23 cellular contexts compared by ENCODE assay signal in the genomic region with DNA sequence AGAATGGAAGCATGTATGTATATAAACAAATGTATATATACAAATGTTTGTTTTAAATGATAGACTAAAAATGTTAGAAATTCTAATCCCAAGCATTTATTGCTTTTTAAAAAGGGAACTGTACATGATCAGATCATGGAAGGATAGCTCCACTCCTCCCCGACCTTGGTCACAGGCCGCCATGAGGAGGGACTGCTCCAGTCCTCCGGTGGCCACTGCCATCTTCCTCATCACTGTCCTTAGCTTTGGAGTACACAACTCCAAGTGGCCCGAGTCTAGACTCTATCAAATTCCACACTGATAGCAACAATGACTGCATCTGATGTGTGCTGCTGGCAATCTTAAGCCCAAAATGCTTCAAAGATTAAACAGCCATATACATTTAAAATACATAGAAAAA. TPM values are rescaled to one million over a fixed set of nuclear protein-coding genes. Genes with fewer than 3 reads are reported as not detected.
"Had no signal": no experiment of that assay in that cellular context is flagged by ENCODE, and none has a peak within 500 bp of the region (broad histone marks: within the 10 kb centered on the region; RNA-seq: fewer than 3 reads in every experiment).

No MANE protein-coding gene starts in this region.

- H3K27ac ChIP-seq: Peyer's patch had no signal

- DNase-seq: KBM-7, MG63, NCI-H1092, NCI-H1105 treated with DMSO at 0.1 percent for 48 hours, NCI-H1417 treated with DMSO at 0.1 percent for 48 hours, NCI-H146, NCI-H1694 treated with DMSO at 0.1 percent for 48 hours, NCI-H1930, NCI-H2081, NCI-H2107, NCI-H2227 treated with DMSO at 0.1 percent for 48 hours, NCI-H524 treated with DMSO at 0.1 percent for 48 hours, NCI-H69, NCI-H774, Peyer's patch, SHP77 treated with DMSO at 0.1 percent for 48 hours, SJCRH30 had no signal

- H3K27me3 Mint-ChIP-seq: IgD-negative memory B cell had no signal

- H3K27ac Mint-ChIP-seq: IgD-negative memory B cell had no signal

- H3K9me3 Mint-ChIP-seq: IgD-negative memory B cell had no signal

- H3K4me3 ChIP-seq: MG63, Peyer's patch, SJCRH30 had no signal

- H3K4me1 ChIP-seq: Peyer's patch had no signal

- H3K27me3 ChIP-seq: MG63, Peyer's patch, SJCRH30 had no signal

- H3K9me3 ChIP-seq: MG63, Peyer's patch, SJCRH30 had no signal

- ATAC-seq: Right ventricle myocardium inferior had no signal

RNA-seq across cellular contexts. Expression of a gene that starts 49.7 kb away (rescaled TPM):
- total RNA-seq: LHCN-M2; NCI-H460; Peyer's patch; Right ventricle myocardium inferior; RPMI7951; SJCRH30; T-helper 1 cell treated with Interleukin-12 subunit alpha and Interleukin-12 subunit beta and Interleukin-4 antibody, amounts not matched to agents 30 ng/mL and 1 ng/mL, for 36 hours had no signal
